Comparison of ENCODE assay signal across 8 cellular contexts in genomic region chr17:8376302-8377067, GRCh38.
DNase-seq lines count a peak whose midpoint lies in the region; ATAC-seq, FAIRE-seq and TF ChIP-seq lines count a peak whose summit lies in the region.

Gene KRABD2 (minus strand): TSS chr17:8376704.

- H3K27me3 Mint-ChIP-seq in astrocyte (ENCODE audit: low read depth, unreplicated experiment): no peaks in the 10 kb centered on the region

- WGBS in hepatocyte (ENCODE audit: low lambda C conversion rate, missing lambda C conversion rate): 4% methylated on average over 33 of the region's 41 CpGs

- H3K27ac Mint-ChIP-seq in astrocyte (ENCODE audit: unreplicated experiment): peak within 1 kb of the TSS; percentile 29

- H3K9me3 Mint-ChIP-seq in astrocyte (ENCODE audit: unreplicated experiment): no peaks in the 10 kb centered on the region

- H3K9me3 ChIP-seq in astrocyte (ENCODE audit: insufficient read depth, low read depth, low read length) (no peaks in the 10 kb centered on the region), hepatocyte (ENCODE audit: low read depth) (no peaks in the 10 kb centered on the region), vagina (no peaks in the 10 kb centered on the region)

- TF ChIP-seq POLR2A in GM10847 (IDR thresholded peaks at IDR 0.05; ENCODE audit: extremely low read depth, insufficient read length): peak; percentile 57
- no peak for TF ChIP-seq POLR2A in vagina (IDR thresholded peaks at IDR 0.05)

- H3K36me3 ChIP-seq in astrocyte (ENCODE audit: insufficient read depth, low read length) (peaks cover 42% of the 10 kb centered on the region), hepatocyte (replicated peaks; ENCODE audit: insufficient read depth, low read depth) (peaks cover 16% of the 10 kb centered on the region), rectal smooth muscle tissue (ENCODE audit: control insufficient read depth, insufficient read depth, low read length) (peaks cover 14% of the 10 kb centered on the region), vagina (peaks cover 0 to 38% of the 10 kb centered on the region in 2 donors)

- H3K9me2 ChIP-seq in hepatocyte (replicated peaks; ENCODE audit: insufficient read depth): no peaks in the 10 kb centered on the region

- H3K27ac ChIP-seq in astrocyte (ENCODE audit: low read depth, low read length) (peak within 1 kb of the TSS; percentile 72), hepatocyte (peak within 1 kb of the TSS; percentile 97), rectal smooth muscle tissue (ENCODE audit: low read depth, low read length) (peak within 1 kb of the TSS; percentile 87), vagina (peak within 1 kb of the TSS; percentile 82)

- peaks cover 48% of the 10 kb centered on the region for H4K20me1 ChIP-seq in astrocyte (ENCODE audit: insufficient read depth, low read length)
- H4K20me1 ChIP-seq in hepatocyte (ENCODE audit: insufficient read depth, poor library complexity, severe bottlenecking): peaks cover 23% of the 10 kb centered on the region

- H3K27me3 ChIP-seq in astrocyte (ENCODE audit: insufficient read depth, low read length): no peaks in the 10 kb centered on the region
- no peaks in the 10 kb centered on the region for H3K27me3 ChIP-seq in hepatocyte
- no peaks in the 10 kb centered on the region for H3K27me3 ChIP-seq in rectal smooth muscle tissue (ENCODE audit: control insufficient read depth, insufficient read depth, low read length)
- no peaks in the 10 kb centered on the region for H3K27me3 ChIP-seq in vagina

- FAIRE-seq in astrocyte (lab: Jason Lieb, UNC): peak; percentile 20

- peaks cover 10% of the 10 kb centered on the region for H3K36me3 Mint-ChIP-seq in astrocyte (ENCODE audit: low read depth, unreplicated experiment)

- peaks cover 28% of the 10 kb centered on the region for H3K4me1 ChIP-seq in astrocyte (ENCODE audit: insufficient read depth, low read length)
- H3K4me1 ChIP-seq in hepatocyte (ENCODE audit: insufficient read depth): peaks cover 21% of the 10 kb centered on the region
- H3K4me1 ChIP-seq in rectal smooth muscle tissue (ENCODE audit: control insufficient read depth, insufficient read depth, low read length): peaks cover 4% of the 10 kb centered on the region
- H3K4me1 ChIP-seq in vagina: peaks cover 54% of the 10 kb centered on the region

- H3K9ac ChIP-seq in astrocyte (ENCODE audit: low read length) (peak within 1 kb of the TSS; percentile 93), rectal smooth muscle tissue (ENCODE audit: low read length) (peak within 1 kb of the TSS; percentile 25)

- peaks cover 28% of the 10 kb centered on the region for H3K4me1 Mint-ChIP-seq in astrocyte (ENCODE audit: low read depth, unreplicated experiment)

- DNase-seq in NCI-H1694 (lab: John Stamatoyannopoulos, UW): peak; percentile 87
- DNase-seq in T-helper 22 cell (ENCODE audit: low read depth): peak; percentile 85
- peak; percentile 68 for DNase-seq in astrocyte (ENCODE audit: low read depth)
- DNase-seq in hepatocyte (ENCODE audit: low spot score): peak; percentile 96
- no peak for DNase-seq in vagina (ENCODE audit: extremely low spot score in 2 of 2)

- H3K4me2 ChIP-seq in astrocyte (ENCODE audit: low read length) (peak within 1 kb of the TSS; percentile 95), hepatocyte (peak within 1 kb of the TSS; percentile 86)

- peak within 1 kb of the TSS; percentile 78 for H3K4me3 Mint-ChIP-seq in astrocyte (ENCODE audit: unreplicated experiment)

- intact Hi-C loops in vagina (cut with DNase I): no loop called here

- peak; percentile 85 for ATAC-seq in HG02623 (IDR thresholded peaks at IDR 0.05; ENCODE audit: unreplicated experiment)

- H3K4me3 ChIP-seq in astrocyte (ENCODE audit: insufficient read depth, low read depth, low read length): peak within 1 kb of the TSS; percentile 91
- H3K4me3 ChIP-seq in hepatocyte: peak within 1 kb of the TSS; percentile 68
- H3K4me3 ChIP-seq in rectal smooth muscle tissue (ENCODE audit: low read length): peak within 1 kb of the TSS; percentile 75
- H3K4me3 ChIP-seq in vagina: peak within 1 kb of the TSS; percentile 52 to 70

- peaks cover 45% of the 10 kb centered on the region for H3K79me2 ChIP-seq in astrocyte (ENCODE audit: insufficient read depth, low read length)
- H3K79me2 ChIP-seq in hepatocyte: peaks cover 45% of the 10 kb centered on the region

- peak; percentile 33 for TF ChIP-seq CTCF in astrocyte (IDR thresholded peaks at IDR 0.05; ENCODE audit: insufficient read depth, low read depth, low read length)
- TF ChIP-seq CTCF in hepatocyte (IDR thresholded peaks at IDR 0.05; ENCODE audit: poor library complexity): peak; percentile 66
- TF ChIP-seq CTCF in vagina (IDR thresholded peaks at IDR 0.05): peak in 2 of 3 experiments; percentile 29 to 61

- H2AFZ ChIP-seq in astrocyte (ENCODE audit: low read depth, low read length) (peak within 1 kb of the TSS; percentile 75), hepatocyte (peak within 1 kb of the TSS; percentile 75)

Comparison
In these comparisons a context has a peak if more than half of its experiments do, and no peak if none do; other contexts are left out.
1. DNase-seq: peak in NCI-H1694 (single experiment), T-helper 22 cell (single experiment), astrocyte (single experiment) and hepatocyte (single experiment); none in vagina (0 of 2).
2. Peak in every context shown above with its lines, with median percentiles within 50 percentile points of each other: H3K27ac ChIP-seq, H3K4me3 ChIP-seq and CTCF ChIP-seq.